Comparison of ENCODE assay signal across 15 cellular contexts in the genomic region with DNA sequence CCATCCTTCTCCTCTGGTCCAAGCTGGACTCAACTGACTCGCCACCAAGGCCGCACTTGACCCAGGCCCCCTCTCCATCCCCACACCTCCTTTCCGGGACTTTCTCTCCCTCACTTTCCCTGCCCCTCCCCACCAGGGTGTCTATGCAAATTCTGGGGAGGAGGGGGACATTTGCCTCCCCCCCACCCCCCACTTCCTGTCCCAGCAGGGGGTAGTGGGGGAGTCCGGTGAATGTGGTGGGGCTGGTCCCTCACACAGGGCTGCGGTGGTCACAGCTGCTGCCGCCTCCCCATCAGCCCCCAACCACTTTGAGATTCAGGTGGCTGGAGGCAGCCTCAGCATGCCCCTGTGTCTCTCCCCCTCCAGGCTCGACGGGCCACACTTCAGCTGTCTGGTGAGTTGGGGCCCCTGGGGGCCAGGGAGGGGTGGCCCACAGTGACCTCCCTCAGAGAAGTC. TPM values are rescaled to one million over a fixed set of nuclear protein-coding genes. Genes with fewer than 3 reads are reported as not detected.
DNase-seq lines count a peak whose midpoint lies in the region; ATAC-seq and TF ChIP-seq lines count a peak whose summit lies in the region.
"Had no signal": no experiment of that assay in that cellular context is flagged by ENCODE, and none has a peak within 500 bp of the region (broad histone marks: within the 10 kb centered on the region; RNA-seq: fewer than 3 reads in every experiment).

No MANE protein-coding gene starts in this region.

- H3K36me3 Mint-ChIP-seq in H9 (ENCODE audit: insufficient read depth in 1 of 3, low read depth in 3 of 3) (peaks cover under 1 to 24% (median 7%) of the 10 kb centered on the region in 3 experiments; a peak in 4 of 7 replicates), activated B cell treated with CpG ODN at 0.5 μM for 24 hours (ENCODE audit: low read depth) (peaks cover 57% of the 10 kb centered on the region), memory B cell (peaks cover 35% of the 10 kb centered on the region)

- H4K20me1 ChIP-seq in H9 (ENCODE audit: control insufficient read depth, insufficient read depth, insufficient read length) = no peaks in the 10 kb centered on the region

- H3K9me3 Mint-ChIP-seq in H9 = peaks cover 0 to 3% of the 10 kb centered on the region in 2 experiments; a peak in 1 of 5 replicates
- no peaks in the 10 kb centered on the region for H3K9me3 Mint-ChIP-seq in activated B cell treated with CpG ODN at 0.5 μM for 24 hours
- H3K9me3 Mint-ChIP-seq in memory B cell = no peaks in the 10 kb centered on the region

- H3K4ac ChIP-seq in H9 (ENCODE audit: low read depth, low read length) = no peak overlapping the region

- no peak overlapping the region for H2AFZ ChIP-seq in H9 (ENCODE audit: low read length)

- H2BK15ac ChIP-seq in H9 (ENCODE audit: low read depth, low read length) = no peak overlapping the region

- H3K79me2 ChIP-seq in H9 (ENCODE audit: insufficient read depth, low read length) = peaks cover 3% of the 10 kb centered on the region; the same call in 1 of the 2 replicates

- H3K27ac Mint-ChIP-seq in H9 (peak overlapping the region in 2 of 3 experiments; percentile 10 to 76; a peak in 4 of 7 replicates), activated B cell treated with CpG ODN at 0.5 μM for 24 hours (peak overlapping the region; percentile 97), memory B cell (peak overlapping the region; percentile 97)

- ATAC-seq in activated B cell treated with CpG ODN at 0.5 μM for 24 hours (ENCODE audit: low read depth) (peak; percentile 0), memory B cell (ENCODE audit: low read depth) (no peak), GM21529 (IDR thresholded peaks at IDR 0.05; ENCODE audit: unreplicated experiment) (no peak)
- ATAC-seq: gastroesophageal sphincter, left lobe of liver, right lobe of liver had no signal

- H3K4me2 ChIP-seq in H9 (ENCODE audit: insufficient read depth, insufficient read length, low read length) = peak overlapping the region; percentile 93

- no peak overlapping the region for H2BK12ac ChIP-seq in H9 (ENCODE audit: insufficient read length, low read depth, low read length)

- H3K4me1 ChIP-seq in H9 (ENCODE audit: insufficient read depth, low read length) = no peaks in the 10 kb centered on the region
- H3K4me1 ChIP-seq: right lobe of liver had no signal

- H3K27ac ChIP-seq in H9 (ENCODE audit: insufficient read length, low read depth, low read length) = no peak overlapping the region
- H3K27ac ChIP-seq: gastroesophageal sphincter, right lobe of liver had no signal

- H3K9ac ChIP-seq in H9 (ENCODE audit: extremely low read depth, insufficient read length, low read length) = no peak overlapping the region

- no peaks in the 10 kb centered on the region for H3K9me3 ChIP-seq in H9 (ENCODE audit: control insufficient read depth, low read depth, low read length)
- H3K9me3 ChIP-seq: gastroesophageal sphincter, right lobe of liver had no signal

- POLR2A ChIA-PET in activated B cell treated with CpG ODN at 0.5 μM for 24 hours (lab: Charles Lee) = interaction anchor here (0.6 to 8.4 kb wide), 18 partner anchors 10 to 477 kb away, joined by 3 to 282 read pairs (median 10); a partner anchor contains a TSS

- H3K4me1 Mint-ChIP-seq in H9 (peaks cover 21 to 26% of the 10 kb centered on the region in 2 experiments), activated B cell treated with CpG ODN at 0.5 μM for 24 hours (peaks cover 78% of the 10 kb centered on the region), memory B cell (peaks cover 50% of the 10 kb centered on the region)

- no peak overlapping the region for H3K14ac ChIP-seq in H9 (ENCODE audit: insufficient read depth, low read length)

- H3K56ac ChIP-seq in H9 (ENCODE audit: insufficient read length, low read depth, low read length) = no peak overlapping the region

- no peak overlapping the region for H4K8ac ChIP-seq in H9 (replicated peaks; ENCODE audit: insufficient read length, low read depth, low read length)

- H2BK20ac ChIP-seq in H9 (ENCODE audit: low read depth, low read length, poor library complexity, severe bottlenecking) = no peak overlapping the region

- H3K18ac ChIP-seq in H9 (ENCODE audit: insufficient read length, low read depth, low read length) = no peak overlapping the region

- H4K5ac ChIP-seq in H9 (ENCODE audit: insufficient read length, low read depth, low read length) = no peak overlapping the region

- H2AK5ac ChIP-seq in H9 (ENCODE audit: insufficient read length, low read length) = no peak overlapping the region

- no peak overlapping the region for H3K23ac ChIP-seq in H9 (ENCODE audit: insufficient read length, low read depth, low read length)

- no peak overlapping the region for H2BK120ac ChIP-seq in H9 (ENCODE audit: low read depth, low read length, poor library complexity, severe bottlenecking)

- peaks cover 15% of the 10 kb centered on the region for H3K23me2 ChIP-seq in H9 (ENCODE audit: insufficient read length, low read depth, low read length, poor library complexity, severe bottlenecking)

- no peak overlapping the region for H2BK5ac ChIP-seq in H9 (ENCODE audit: insufficient read length, low read length)

- CTCF ChIA-PET in activated B cell treated with CpG ODN at 0.5 μM for 24 hours (lab: Charles Lee) = interaction anchor here (0.9 to 1.7 kb wide), 3 partner anchors 9 to 41 kb away, joined by 3 to 6 read pairs (median 5); no protein-coding TSS in a partner anchor

- peak overlapping the region; percentile 77 to 90 for H3K4me3 Mint-ChIP-seq in H9
- H3K4me3 Mint-ChIP-seq in activated B cell treated with CpG ODN at 0.5 μM for 24 hours = peak overlapping the region; percentile 95
- H3K4me3 Mint-ChIP-seq in memory B cell = peak overlapping the region; percentile 100

- DNase-seq in H9 (no peak), activated B cell treated with CpG ODN at 0.5 μM for 24 hours (peak; percentile 52), memory B cell (ENCODE audit: low spot score in 2 of 2) (no peak), NCI-H345 treated with DMSO at 0.1 percent for 48 hours (lab: John Stamatoyannopoulos, UW; ENCODE audit: unreplicated experiment) (no peak), anterior cingulate cortex (lab: John Stamatoyannopoulos, UW) (no peak), NCI-H748 treated with DMSO at 0.1 percent for 48 hours (lab: John Stamatoyannopoulos, UW) (no peak)
- DNase-seq: activated naive CD4-positive, alpha-beta T cell treated with anti-CD3 and anti-CD28 coated beads, Interleukin-2, amount 50 U/mL, for 16 hours; NCI-H187; NCI-H774; right lobe of liver; stimulated activated CD4-positive, alpha-beta T cell treated with anti-CD3 and anti-CD28 coated beads, Interleukin-4, amount 100 ng/mL, for 1 hour had no signal

- H3T11ph ChIP-seq in H9 (ENCODE audit: low read length) = no peak overlapping the region

- H4K91ac ChIP-seq in H9 (ENCODE audit: insufficient read length, low read depth, low read length) = no peak overlapping the region

- no CpG with 5 or more reads among the region's 8 CpGs for WGBS in H9 (ENCODE audit: extremely low coverage, insufficient read length, low lambda C conversion rate)

- TF ChIP-seq CTCF in H9 (conservative IDR thresholded peaks at IDR 0.05) (no peak), activated B cell treated with CpG ODN at 0.5 μM for 24 hours (IDR thresholded peaks at IDR 0.05) (no peak)

- H3K79me1 ChIP-seq in H9 (ENCODE audit: insufficient read depth, low read depth, low read length, poor library complexity, severe bottlenecking) = no peaks in the 10 kb centered on the region

- H3K27me3 Mint-ChIP-seq in H9 (ENCODE audit: low read depth) (peaks cover 9% of the 10 kb centered on the region), activated B cell treated with CpG ODN at 0.5 μM for 24 hours (no peaks in the 10 kb centered on the region), memory B cell (no peaks in the 10 kb centered on the region)

- peak overlapping the region; percentile 54; the same call in 1 of the 2 replicates for H3K4me3 ChIP-seq in GM08714 (ENCODE audit: low read length)
- H3K4me3 ChIP-seq: gastroesophageal sphincter, right lobe of liver had no signal

- no peaks in the 10 kb centered on the region for H3K27me3 ChIP-seq in H9 (ENCODE audit: insufficient read depth, low read length)
- H3K27me3 ChIP-seq: right lobe of liver had no signal

- intact Hi-C loops in activated B cell treated with CpG ODN at 0.5 μM for 24 hours (cut with micrococcal nuclease) = no loop called here

RNA-seq across cellular contexts. Expression of a gene that starts 0.9 kb away (rescaled TPM):
- total RNA-seq in H9 (2021) = 30.2 and 33.3 TPM in 2 replicates
- 280 and 324 TPM in 2 replicates for total RNA-seq in activated B cell treated with CpG ODN at 0.5 μM for 24 hours
- total RNA-seq: gastroesophageal sphincter, left lobe of liver had no signal

RNA-seq across cellular contexts. Expression of a gene that starts 13.1 kb away (rescaled TPM):
- total RNA-seq in H9 (2021) (3.8 and 4.9 TPM in 2 replicates), activated B cell treated with CpG ODN at 0.5 μM for 24 hours (1.1 and 1.4 TPM in 2 replicates)
- total RNA-seq: gastroesophageal sphincter, left lobe of liver had no signal

RNA-seq across cellular contexts. Expression of a gene that starts 35.5 kb away (rescaled TPM):
- total RNA-seq in H9 (2021) (165 and 178 TPM in 2 replicates), activated B cell treated with CpG ODN at 0.5 μM for 24 hours (58.8 and 65.5 TPM in 2 replicates)

RNA-seq across cellular contexts. Expression of a gene that starts 43.4 kb away (rescaled TPM):
- total RNA-seq in H9 (2021) (33.2 and 35.8 TPM in 2 replicates), activated B cell treated with CpG ODN at 0.5 μM for 24 hours (66.9 and 79.5 TPM in 2 replicates)

RNA-seq across cellular contexts. Expression of a gene that starts 54.2 kb away (rescaled TPM):
- total RNA-seq in H9 (2021) (0.33 and 0.44 TPM in 2 replicates), activated B cell treated with CpG ODN at 0.5 μM for 24 hours (1.4 and 2.4 TPM in 2 replicates)

Comparison
In these comparisons a context has a peak if more than half of its experiments do, and no peak if none do; other contexts are left out.
1. H3K27ac Mint-ChIP-seq: peak in every context shown above with its lines; median percentile 97 in activated B cell treated with CpG ODN at 0.5 μM for 24 hours; 97 in memory B cell; 43 in H9.